In genomic region chr17:79772726-79773125, GRCh38 we compare ENCODE assay signal across 10 cellular contexts. TPM values are rescaled to one million over a fixed set of nuclear protein-coding genes. Genes with fewer than 3 reads are reported as not detected.
DNase-seq lines count a peak whose midpoint lies in the region; FAIRE-seq and TF ChIP-seq lines count a peak whose summit lies in the region.
"Not testable (repeated sequence)": the region's sequence is repeated elsewhere in the genome, so short reads cannot be mapped to it uniquely, and the experiment has no call there.
"Had no signal": no experiment of that assay in that cellular context is flagged by ENCODE, and none has a peak within 500 bp of the region (broad histone marks: within the 10 kb centered on the region; RNA-seq: fewer than 3 reads in every experiment).

No MANE protein-coding gene starts in this region.

- not testable (repeated sequence) for H3K9me3 ChIP-seq in SK-N-MC (ENCODE audit: low read depth, low read length); kidney (ENCODE audit: control insufficient read depth in 1 of 2, low read length in 2 of 2)

- TF ChIP-seq CTCF in chondrocyte (IDR thresholded peaks at IDR 0.05); kidney (IDR thresholded peaks at IDR 0.05; ENCODE audit: borderline replicate concordance, extremely low read depth, insufficient read depth); nephron (IDR thresholded peaks at IDR 0.05; ENCODE audit: unreplicated experiment in 3 of 3): not testable (repeated sequence)

- not testable (repeated sequence) for FAIRE-seq in kidney (lab: Jason Lieb, UNC)

- H3K4me3 ChIP-seq in SK-N-MC; kidney (ENCODE audit: low read length in 2 of 2): not testable (repeated sequence)

- H3K4me1 ChIP-seq in kidney (ENCODE audit: control insufficient read depth in 1 of 2, insufficient read depth in 1 of 2, low read depth in 1 of 2, low read length in 2 of 2): not testable (repeated sequence)

- DNase-seq in SK-N-MC (ENCODE audit: low read depth, low spot score): not testable (repeated sequence)
- peak; percentile 53 for DNase-seq in chondrocyte (ENCODE audit: low spot score)
- peak; percentile 21 for DNase-seq in kidney
- peak; percentile 64 for DNase-seq in posterior vena cava (ENCODE audit: low spot score)

- not testable (repeated sequence) for H3K4me3 Mint-ChIP-seq in chondrocyte (ENCODE audit: unreplicated experiment); nephron

- not testable (repeated sequence) for H3K9ac ChIP-seq in SK-N-MC (ENCODE audit: insufficient read length); kidney (ENCODE audit: low read length in 2 of 2)

- not testable (repeated sequence) for H3K36me3 ChIP-seq in SK-N-MC (ENCODE audit: insufficient read depth, low read length); kidney (ENCODE audit: control insufficient read depth in 1 of 2, insufficient read depth in 2 of 2, low read length in 2 of 2)

- H3K9me3 Mint-ChIP-seq in chondrocyte (ENCODE audit: low read depth); nephron: not testable (repeated sequence)

- not testable (repeated sequence) for H3K36me3 Mint-ChIP-seq in chondrocyte (ENCODE audit: low read depth); nephron (ENCODE audit: low read depth)

- H3K27ac Mint-ChIP-seq in chondrocyte (ENCODE audit: unreplicated experiment): not testable (repeated sequence)
- H3K27ac Mint-ChIP-seq in nephron: peak overlapping the region in 2 of 3 experiments; percentile 49 to 62

- intact Hi-C loops in kidney (cut with DNase I); posterior vena cava (cut with DNase I): not testable (repeated sequence)

- H3K27me3 Mint-ChIP-seq in chondrocyte (ENCODE audit: low read depth): peaks cover 25% of the 10 kb centered on the region
- not testable (repeated sequence) for H3K27me3 Mint-ChIP-seq in nephron (ENCODE audit: low read depth)

- H3K4me1 Mint-ChIP-seq in chondrocyte (ENCODE audit: low read depth): not testable (repeated sequence)
- H3K4me1 Mint-ChIP-seq in nephron: peaks cover 42% of the 10 kb centered on the region

- H3K27ac ChIP-seq in SK-N-MC: 0 out of 2 replicates have a peak overlapping the region, but pooled peaks have one; percentile 44
- not testable (repeated sequence) for H3K27ac ChIP-seq in kidney (ENCODE audit: low read depth in 2 of 2, low read length in 2 of 2)

RNA-seq across cellular contexts. Expression of gene CBX2, which starts 5.2 kb away (rescaled TPM):
- total RNA-seq in chondrocyte: 4.1 to 11.8 TPM (median 4.9 TPM) in 3 replicates
- 3.5 TPM for total RNA-seq in kidney
- 2.2 TPM for polyA plus RNA-seq in kidney (ENCODE audit: insufficient read depth, low read depth, low replicate concordance)
- total RNA-seq in posterior vena cava: 1 to 10 TPM; 1.6 to 1.8 TPM

RNA-seq across cellular contexts. Expression of gene CBX8, which starts 24.2 kb away (rescaled TPM):
- total RNA-seq in chondrocyte (4.6 to 8.3 TPM (median 6.1 TPM) in 3 replicates), kidney (6.2 TPM), posterior vena cava (1 to 10 TPM; 4.4 to 5.1 TPM)
- 3.5 TPM for polyA plus RNA-seq in kidney (ENCODE audit: insufficient read depth, low read depth, low replicate concordance)

RNA-seq across cellular contexts. Expression of gene ENPP7, which starts 42.0 kb away (rescaled TPM):
- total RNA-seq in chondrocyte: not detected in 3 replicates
- 0.94 TPM for total RNA-seq in kidney
- 3.7 TPM for polyA plus RNA-seq in kidney (ENCODE audit: insufficient read depth, low read depth, low replicate concordance)
- not detected for total RNA-seq in posterior vena cava
- total RNA-seq: A172; Calu3; CD4-positive, alpha-beta T cell had no signal
- polyA plus RNA-seq: A549, BJ had no signal
